In the genomic region with DNA sequence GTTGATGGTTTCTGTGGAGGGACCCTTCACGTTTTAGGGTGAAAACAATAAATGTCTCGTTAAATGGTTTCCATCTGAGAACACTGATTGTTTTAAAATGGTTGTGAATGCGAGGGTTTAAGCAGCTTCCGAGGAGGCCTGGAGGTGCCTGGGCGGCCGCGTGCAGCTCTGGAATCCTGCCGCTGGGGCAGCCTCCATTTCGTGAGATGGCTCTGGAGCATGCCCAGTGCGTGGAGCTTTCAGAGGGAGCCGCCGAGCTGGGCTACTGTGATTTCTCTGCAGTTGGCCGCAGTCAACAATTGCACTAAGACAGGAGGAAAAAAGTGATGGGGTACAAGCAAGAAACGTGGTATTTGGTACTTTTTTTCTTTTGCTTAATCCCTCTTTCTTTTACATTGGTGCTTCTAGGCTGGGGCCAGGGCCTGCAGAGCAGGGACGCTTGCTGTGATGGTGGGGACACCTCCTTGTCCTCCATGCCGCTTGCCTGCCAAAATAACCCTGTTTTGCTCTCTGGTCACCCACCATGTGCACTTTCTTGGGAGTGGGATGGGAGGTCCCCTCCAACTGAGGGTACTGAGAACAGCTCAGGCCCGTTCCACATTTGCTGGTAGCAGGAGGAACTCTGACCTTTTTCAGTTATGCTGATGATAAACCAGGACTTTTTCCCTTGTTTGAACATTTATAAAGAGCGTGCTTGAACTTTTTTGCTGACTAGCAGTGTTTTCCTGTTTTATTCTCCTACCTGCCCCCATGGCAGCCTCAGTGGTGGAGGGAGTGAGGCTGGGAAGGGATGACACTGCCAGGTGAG, we compare ENCODE assay signal across 10 cellular contexts.
DNase-seq lines count a peak whose midpoint lies in the region; ATAC-seq and TF ChIP-seq lines count a peak whose summit lies in the region.
"Had no signal": no experiment of that assay in that cellular context is flagged by ENCODE, and none has a peak within 500 bp of the region (broad histone marks: within the 10 kb centered on the region; RNA-seq: fewer than 3 reads in every experiment).

No MANE protein-coding gene starts in this region.

- no peak overlapping the region for H3K4me3 ChIP-seq in brain microvascular endothelial cell (ENCODE audit: low read depth, low read length)
- no peak overlapping the region for H3K4me3 ChIP-seq in HAP-1

- H3K4me3 Mint-ChIP-seq in stimulated activated effector memory CD8-positive, alpha-beta T cell treated with anti-CD3 and anti-CD28 coated beads, Interleukin-12 subunit alpha, Interleukin-12 subunit beta, amount 100 ng/mL, for 72 hours, result no peak overlapping the region
- H3K4me3 Mint-ChIP-seq: natural killer cell had no signal

- ATAC-seq in stimulated activated effector memory CD8-positive, alpha-beta T cell treated with anti-CD3 and anti-CD28 coated beads, Interleukin-12 subunit alpha, Interleukin-12 subunit beta, amount 100 ng/mL, for 72 hours, result no peak
- no peak for ATAC-seq in GM21529 (IDR thresholded peaks at IDR 0.05; ENCODE audit: unreplicated experiment)
- ATAC-seq: natural killer cell had no signal

- H3K27me3 ChIP-seq in brain microvascular endothelial cell (replicated peaks) (no peaks in the 10 kb centered on the region), HAP-1 (ENCODE audit: low read depth) (no peaks in the 10 kb centered on the region)

- in situ Hi-C loops in brain microvascular endothelial cell (cut with HindIII; ENCODE audit: low pct_ligation_motif_present, low sequenced_read_pairs), result no loop called here
- in situ Hi-C loops in HAP-1 (cut with MboI; ENCODE audit: low sequenced_read_pairs), result no loop called here

- no peaks in the 10 kb centered on the region for H3K9me3 ChIP-seq in HAP-1

- no peaks in the 10 kb centered on the region for H3K9me3 Mint-ChIP-seq in stimulated activated effector memory CD8-positive, alpha-beta T cell treated with anti-CD3 and anti-CD28 coated beads, Interleukin-12 subunit alpha, Interleukin-12 subunit beta, amount 100 ng/mL, for 72 hours
- H3K9me3 Mint-ChIP-seq: natural killer cell had no signal

- peaks cover 13% of the 10 kb centered on the region for H3K4me1 ChIP-seq in HAP-1

- no peak overlapping the region for H3K27ac ChIP-seq in brain microvascular endothelial cell

- peaks cover 44% of the 10 kb centered on the region for H3K4me1 Mint-ChIP-seq in stimulated activated effector memory CD8-positive, alpha-beta T cell treated with anti-CD3 and anti-CD28 coated beads, Interleukin-12 subunit alpha, Interleukin-12 subunit beta, amount 100 ng/mL, for 72 hours

- peak overlapping the region; percentile 71 for H3K27ac Mint-ChIP-seq in stimulated activated effector memory CD8-positive, alpha-beta T cell treated with anti-CD3 and anti-CD28 coated beads, Interleukin-12 subunit alpha, Interleukin-12 subunit beta, amount 100 ng/mL, for 72 hours

- peaks cover 44% of the 10 kb centered on the region for H3K36me3 Mint-ChIP-seq in stimulated activated effector memory CD8-positive, alpha-beta T cell treated with anti-CD3 and anti-CD28 coated beads, Interleukin-12 subunit alpha, Interleukin-12 subunit beta, amount 100 ng/mL, for 72 hours
- H3K36me3 Mint-ChIP-seq: natural killer cell had no signal

- TF ChIP-seq CTCF in brain microvascular endothelial cell (IDR thresholded peaks at IDR 0.05; ENCODE audit: low read depth, low read length, missing control alignments), result peak; percentile 41

- peak; percentile 84 for DNase-seq in GM03348 (ENCODE audit: low spot score)
- DNase-seq in brain microvascular endothelial cell, result peak; percentile 32
- peak; percentile 76 for DNase-seq in left kidney (ENCODE audit: low read depth, low spot score)
- DNase-seq in stimulated activated effector memory CD8-positive, alpha-beta T cell treated with anti-CD3 and anti-CD28 coated beads, Interleukin-12 subunit alpha, Interleukin-12 subunit beta, amount 100 ng/mL, for 72 hours (ENCODE audit: low spot score in 2 of 2), result no peak
- no peak for DNase-seq in GM19240 (ENCODE audit: insufficient read length, low spot score)
- DNase-seq in HAP-1 (ENCODE audit: low spot score in 2 of 2), result no peak
- DNase-seq in NCI-H1417 treated with DMSO at 0.1 percent for 48 hours (lab: John Stamatoyannopoulos, UW), result no peak
- DNase-seq: natural killer cell, NCI-H1694 had no signal

- no peaks in the 10 kb centered on the region for H3K36me3 ChIP-seq in brain microvascular endothelial cell (replicated peaks)
- no peaks in the 10 kb centered on the region; the same call in 1 of the 2 replicates for H3K36me3 ChIP-seq in HAP-1 (replicated peaks)

Comparison
In these comparisons a context has a peak if more than half of its experiments do, and no peak if none do; other contexts are left out.
1. DNase-seq: peak in GM03348 (single experiment), brain microvascular endothelial cell (single experiment) and left kidney (single experiment); none in stimulated activated effector memory CD8-positive, alpha-beta T cell treated with anti-CD3 and anti-CD28 coated beads, Interleukin-12 subunit alpha, Interleukin-12 subunit beta, amount 100 ng/mL, for 72 hours (0 of 2), GM19240 (single experiment), HAP-1 (0 of 2) and NCI-H1417 treated with DMSO at 0.1 percent for 48 hours (single experiment).